ENCODE assay signal across 24 cellular contexts in the genomic region with DNA sequence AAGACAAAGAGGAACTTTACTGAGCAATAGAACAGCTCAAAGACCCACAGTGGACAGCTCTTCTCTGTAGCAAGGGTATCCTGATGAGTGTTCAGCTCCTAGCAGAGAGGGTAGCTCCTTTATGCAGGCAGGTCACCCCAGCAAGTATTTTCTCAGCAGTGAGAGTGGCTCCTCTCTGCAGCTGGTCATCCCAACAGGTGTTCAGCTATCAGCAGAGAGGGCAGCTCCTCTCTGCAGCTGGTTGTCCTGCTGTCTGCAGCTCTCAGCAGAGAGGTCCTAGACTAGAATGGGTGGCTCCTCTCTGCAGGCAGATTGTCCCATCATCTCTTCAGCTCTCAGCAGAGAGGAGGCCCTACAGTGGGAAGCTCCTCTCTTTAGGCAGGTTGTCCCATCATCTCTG. TPM values are rescaled to one million over a fixed set of nuclear protein-coding genes. Genes with fewer than 3 reads are reported as not detected.
"Had no signal": no experiment of that assay in that cellular context is flagged by ENCODE, and none has a peak within 500 bp of the region (broad histone marks: within the 10 kb centered on the region; RNA-seq: fewer than 3 reads in every experiment).

No MANE protein-coding gene starts in this region.

- ATAC-seq: activated CD4-positive, alpha-beta T cell treated with anti-CD3 and anti-CD28 coated beads for 36 hours; foreskin keratinocyte; left lobe of liver; lower lobe of right lung; naive thymus-derived CD4-positive, alpha-beta T cell had no signal

- H3K9me3 ChIP-seq: adrenal gland, ascending aorta, lower lobe of right lung, prostate gland, tibial artery had no signal

- H3K27me3 ChIP-seq: adrenal gland, ascending aorta, brain microvascular endothelial cell, foreskin keratinocyte, tibial artery had no signal

- H3K27ac ChIP-seq: adrenal gland, ascending aorta, brain microvascular endothelial cell, foreskin keratinocyte, lower lobe of right lung, prostate gland, tibial artery had no signal

- H3K27ac Mint-ChIP-seq: activated B cell treated with CpG ODN at 0.5 μM for 24 hours; activated CD4-positive, alpha-beta T cell treated with anti-CD3 and anti-CD28 coated beads for 36 hours; activated naive CD8-positive, alpha-beta T cell; activated T-cell treated with anti-CD3 and anti-CD28 coated beads, Interleukin-2, amount 50 U/mL, for 24 hours; activated T-helper 2 cell treated with anti-CD3 and anti-CD28 coated beads, Interferon-gamma antibody, Interleukin-2, Interleukin-4, amounts not matched to agents 10 μg/mL and 5 μg/mL and 100 μg/mL, durations not matched to agents 14 hours and 24 hours and 36 hours; naive thymus-derived CD4-positive, alpha-beta T cell; stimulated activated naive CD8-positive, alpha-beta T cell treated with anti-CD3 and anti-CD28 coated beads, Interleukin-15, Interleukin-2, amounts not matched to agents 100 ng/mL and 50 ng/mL, for 24 hours had no signal

- H3K4me3 ChIP-seq: adrenal gland, ascending aorta, lower lobe of right lung, prostate gland, tibial artery had no signal

- H3K4me3 Mint-ChIP-seq: activated B cell treated with CpG ODN at 0.5 μM for 24 hours; activated CD4-positive, alpha-beta T cell treated with anti-CD3 and anti-CD28 coated beads for 36 hours; activated naive CD8-positive, alpha-beta T cell; activated T-cell treated with anti-CD3 and anti-CD28 coated beads, Interleukin-2, amount 50 U/mL, for 24 hours; naive thymus-derived CD4-positive, alpha-beta T cell; stimulated activated naive CD8-positive, alpha-beta T cell treated with anti-CD3 and anti-CD28 coated beads, Interleukin-15, Interleukin-2, amounts not matched to agents 100 ng/mL and 50 ng/mL, for 24 hours had no signal

- H3K36me3 ChIP-seq: adrenal gland, ascending aorta, brain microvascular endothelial cell, lower lobe of right lung, prostate gland, tibial artery had no signal

- DNase-seq: activated B cell treated with CpG ODN at 0.5 μM for 24 hours; activated CD4-positive, alpha-beta T cell treated with anti-CD3 and anti-CD28 coated beads for 36 hours; activated CD4-positive, alpha-beta T cell treated with anti-CD3 and anti-CD28 coated beads, Interleukin-2, amount 50 U/mL, for 4 hours; activated CD8-positive, alpha-beta memory T cell treated with anti-CD3 and anti-CD28 coated beads for 24 hours; activated CD8-positive, alpha-beta memory T cell treated with anti-CD3 and anti-CD28 coated beads, Interleukin-2, amount 50 U/mL, for 4 hours; activated naive CD4-positive, alpha-beta T cell; activated T-cell treated with anti-CD3 and anti-CD28 coated beads, Interleukin-2, amount 50 U/mL, for 24 hours; adrenal gland; brain microvascular endothelial cell; central memory CD4-positive, alpha-beta T cell; effector memory CD4-positive, alpha-beta T cell; foreskin keratinocyte; lower lobe of right lung; mesendoderm; naive thymus-derived CD4-positive, alpha-beta T cell; stimulated activated CD4-positive, alpha-beta T cell treated with anti-CD3 and anti-CD28 coated beads, Interleukin-4, amount 100 ng/mL, for 24 hours; T-helper 9 cell; tibial artery had no signal

- H3K9me3 Mint-ChIP-seq: activated B cell treated with CpG ODN at 0.5 μM for 24 hours; activated T-cell treated with anti-CD3 and anti-CD28 coated beads, Interleukin-2, amount 50 U/mL, for 24 hours; activated T-helper 2 cell treated with anti-CD3 and anti-CD28 coated beads, Interferon-gamma antibody, Interleukin-2, Interleukin-4, amounts not matched to agents 10 μg/mL and 5 μg/mL and 100 μg/mL, durations not matched to agents 14 hours and 24 hours and 36 hours; stimulated activated naive CD8-positive, alpha-beta T cell treated with anti-CD3 and anti-CD28 coated beads, Interleukin-15, Interleukin-2, amounts not matched to agents 100 ng/mL and 50 ng/mL, for 24 hours had no signal

RNA-seq across cellular contexts. Expression of gene ADM, which starts 16.6 kb away (rescaled TPM):
- polyA plus RNA-seq: naive thymus-derived CD4-positive, alpha-beta T cell had no signal
